ENCODE assay signal across 8 cellular contexts in the genomic region with DNA sequence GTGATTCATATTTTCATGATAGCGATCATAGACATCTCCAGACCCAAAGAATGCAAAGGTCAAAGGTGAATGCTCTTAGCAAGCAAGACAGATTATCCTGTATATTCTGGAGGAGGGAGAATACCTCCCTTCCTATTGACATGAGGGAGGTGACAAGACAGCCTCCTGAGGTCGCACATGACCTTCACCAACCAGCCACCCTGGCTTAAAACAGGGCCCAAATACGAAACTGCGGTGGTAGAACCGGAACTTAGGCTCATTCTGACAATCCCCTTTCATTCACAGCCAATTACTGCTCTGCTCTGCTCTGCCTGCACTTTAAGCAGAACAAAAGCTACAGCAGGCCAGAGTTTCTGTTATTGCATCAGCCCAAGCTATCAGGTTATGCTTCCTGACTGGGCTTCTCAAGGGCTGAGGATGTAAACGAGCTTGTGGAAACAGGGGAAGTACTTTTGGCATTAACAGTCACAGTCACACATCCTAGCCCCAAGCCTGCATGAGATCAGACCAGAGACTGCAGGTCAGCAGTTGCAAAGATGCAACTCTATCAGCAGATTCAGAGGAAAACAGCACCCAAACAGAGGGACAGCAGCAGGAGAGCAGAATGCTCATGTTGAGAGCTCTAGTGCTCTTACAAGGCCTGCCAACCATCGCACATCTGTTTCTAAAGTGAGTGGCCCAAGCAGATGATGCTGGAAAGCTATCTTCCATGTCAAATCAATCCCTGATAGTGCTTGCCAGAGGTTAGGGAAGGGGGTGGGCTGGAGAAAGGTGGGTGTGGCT. TPM values are rescaled to one million over a fixed set of nuclear protein-coding genes. Genes with fewer than 3 reads are reported as not detected.
A peak's percentile ranks its signal among the peaks of the same experiment; 100 is the strongest.
DNase-seq lines count a peak whose midpoint lies in the region; ATAC-seq, FAIRE-seq and TF ChIP-seq lines count a peak whose summit lies in the region.

No MANE protein-coding gene starts in this region.

- H2AFZ ChIP-seq in HepG2 (ENCODE audit: low read length) = no peak overlapping the region

- peak; percentile 97 for FAIRE-seq in HepG2 (lab: Jason Lieb, UNC)

- DNase-seq in stimulated activated naive CD4-positive, alpha-beta T cell treated with Interleukin-2 at 50 U/mL for 16 hours (lab: John Stamatoyannopoulos, UW) = peak; percentile 24
- DNase-seq in stimulated activated naive CD4-positive, alpha-beta T cell (lab: John Stamatoyannopoulos, UW) = no peak
- DNase-seq in HuH-7 (ENCODE audit: low spot score) = peak; percentile 3
- DNase-seq in activated CD4-positive, alpha-beta T cell treated with anti-CD3 and anti-CD28 coated beads, Interleukin-2, amount 50 U/mL, for 48 hours = peak; percentile 14 to 27
- DNase-seq in HepG2 (ENCODE audit: low spot score) = peak; percentile 65
- DNase-seq in AG08395 (ENCODE audit: low spot score) = no peak
- no peak for DNase-seq in G401 (ENCODE audit: low spot score)
- no peak for DNase-seq in NCI-H1092 (lab: John Stamatoyannopoulos, UW)

- H3K27me3 ChIP-seq in HepG2 (ENCODE audit: control insufficient read depth in 1 of 2, insufficient read depth in 2 of 2, low read length in 2 of 2) = no peaks in the 10 kb centered on the region

- TF ChIP-seq CTCF in HepG2 (CRISPR knock-in tag; IDR thresholded peaks at IDR 0.05) = no peak; the same call in 1 of the 2 replicates

- no peaks in the 10 kb centered on the region for H3K36me3 ChIP-seq in HepG2 (replicated peaks in 1 of 2; ENCODE audit: control insufficient read depth in 1 of 2, insufficient read depth in 2 of 2, low read length in 2 of 2)

- TF ChIP-seq EP300 in HepG2 (IDR thresholded peaks at IDR 0.05; ENCODE audit: low read depth in 2 of 2, low read length in 2 of 2) (no peak), HepG2 (CRISPR knock-in tag; IDR thresholded peaks at IDR 0.05; ENCODE audit: borderline replicate concordance) (no peak)

- peaks cover 53% of the 10 kb centered on the region for H3K4me1 ChIP-seq in HepG2 (ENCODE audit: insufficient read depth, low read length)

- ATAC-seq in HepG2 = peak; percentile 84

- no peaks in the 10 kb centered on the region for H3K79me2 ChIP-seq in HepG2 (ENCODE audit: insufficient read depth, low read length)

- peak overlapping the region; percentile 80 for H3K27ac ChIP-seq in HepG2 (ENCODE audit: extremely low read length, insufficient read depth, low read length)

- in situ Hi-C loops in HepG2 (cut with HindIII; ENCODE audit: extremely low pct_ligation_motif_present, low pct_unique_long_range_greater_than_20kb) = no loop called here
- in situ Hi-C loops in G401 (cut with HindIII; ENCODE audit: low sequenced_read_pairs) = no loop called here

- intact Hi-C loops in HepG2 (cut with micrococcal nuclease; ENCODE audit: unreplicated experiment) = no loop called here

- H3K9ac ChIP-seq in HepG2 (ENCODE audit: insufficient read depth, low read depth, low read length) = peak overlapping the region; percentile 56

- TF ChIP-seq POLR2A in HepG2 (IDR thresholded peaks at IDR 0.05; ENCODE audit: insufficient read depth in 1 of 2, low read depth in 2 of 2, low read length in 2 of 2) = no peak; a peak in 1 of 4 replicates

- 7% methylated on average over 3 of the region's 7 CpGs for WGBS in HepG2 (ENCODE audit: low lambda C conversion rate)

- H3K4me2 ChIP-seq in HepG2 (ENCODE audit: low read depth, low read length) = peak overlapping the region; percentile 68

- no peak for TF ChIP-seq RAD21 in HepG2 (CRISPR knock-in tag; IDR thresholded peaks at IDR 0.05)

- CTCF ChIA-PET in HepG2 (lab: Yijun Ruan, JAX; ENCODE audit: low intra/inter-chr PET ratio, low total read pairs) = no interaction called here

- no peaks in the 10 kb centered on the region for H3K9me3 ChIP-seq in HepG2 (ENCODE audit: low read length)

- H4K20me1 ChIP-seq in HepG2 (ENCODE audit: insufficient read depth, low read length) = no peaks in the 10 kb centered on the region

- POLR2A ChIA-PET in HepG2 (lab: Yijun Ruan, JAX) = interaction anchor here (0.7 to 1.1 kb wide), 4 partner anchors 10 to 322 kb away, joined by 3 read pairs; a partner anchor contains a TSS

- BruUV-seq in HepG2 (replicated peaks; lab: Mats Ljungman, UMichigan) = no TSS peak

- peak overlapping the region in 1 of 3 experiments; percentile 33; a peak in 1 of 6 replicates for H3K4me3 ChIP-seq in HepG2 (replicated peaks in 1 of 3; ENCODE audit: insufficient read depth in 1 of 3, low read depth in 2 of 3, low read length in 3 of 3)

TF ChIP-seq in HepG2, 621 proteins besides CTCF, POLR2A, EP300 and RAD21 (continues in another document):
- TF ChIP-seq TBX2 (CRISPR knock-in tag; IDR thresholded peaks at IDR 0.05; ENCODE audit: borderline replicate concordance) (peak; percentile 23; the same call in 1 of the 2 replicates), GABPA (IDR thresholded peaks at IDR 0.05; ENCODE audit: low read depth, low read length) (no peak), GABPA (CRISPR knock-in tag; IDR thresholded peaks at IDR 0.05; ENCODE audit: low read depth) (peak; percentile 47; the same call in 1 of the 2 replicates), MZF1 (CRISPR knock-in tag; IDR thresholded peaks at IDR 0.05; ENCODE audit: borderline replicate concordance) (no peak), MED1 (CRISPR knock-in tag; IDR thresholded peaks at IDR 0.05) (peak; percentile 51), PHF21A (CRISPR knock-in tag; IDR thresholded peaks at IDR 0.05) (no peak)
- TF ChIP-seq, protein P1, sequence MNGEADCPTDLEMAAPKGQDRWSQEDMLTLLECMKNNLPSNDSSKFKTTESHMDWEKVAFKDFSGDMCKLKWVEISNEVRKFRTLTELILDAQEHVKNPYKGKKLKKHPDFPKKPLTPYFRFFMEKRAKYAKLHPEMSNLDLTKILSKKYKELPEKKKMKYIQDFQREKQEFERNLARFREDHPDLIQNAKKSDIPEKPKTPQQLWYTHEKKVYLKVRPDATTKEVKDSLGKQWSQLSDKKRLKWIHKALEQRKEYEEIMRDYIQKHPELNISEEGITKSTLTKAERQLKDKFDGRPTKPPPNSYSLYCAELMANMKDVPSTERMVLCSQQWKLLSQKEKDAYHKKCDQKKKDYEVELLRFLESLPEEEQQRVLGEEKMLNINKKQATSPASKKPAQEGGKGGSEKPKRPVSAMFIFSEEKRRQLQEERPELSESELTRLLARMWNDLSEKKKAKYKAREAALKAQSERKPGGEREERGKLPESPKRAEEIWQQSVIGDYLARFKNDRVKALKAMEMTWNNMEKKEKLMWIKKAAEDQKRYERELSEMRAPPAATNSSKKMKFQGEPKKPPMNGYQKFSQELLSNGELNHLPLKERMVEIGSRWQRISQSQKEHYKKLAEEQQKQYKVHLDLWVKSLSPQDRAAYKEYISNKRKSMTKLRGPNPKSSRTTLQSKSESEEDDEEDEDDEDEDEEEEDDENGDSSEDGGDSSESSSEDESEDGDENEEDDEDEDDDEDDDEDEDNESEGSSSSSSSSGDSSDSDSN (CRISPR knock-in tag; IDR thresholded peaks at IDR 0.05) = 0 out of 2 replicates have a peak, but pooled peaks have one; percentile 28
- TF ChIP-seq, protein P2, sequence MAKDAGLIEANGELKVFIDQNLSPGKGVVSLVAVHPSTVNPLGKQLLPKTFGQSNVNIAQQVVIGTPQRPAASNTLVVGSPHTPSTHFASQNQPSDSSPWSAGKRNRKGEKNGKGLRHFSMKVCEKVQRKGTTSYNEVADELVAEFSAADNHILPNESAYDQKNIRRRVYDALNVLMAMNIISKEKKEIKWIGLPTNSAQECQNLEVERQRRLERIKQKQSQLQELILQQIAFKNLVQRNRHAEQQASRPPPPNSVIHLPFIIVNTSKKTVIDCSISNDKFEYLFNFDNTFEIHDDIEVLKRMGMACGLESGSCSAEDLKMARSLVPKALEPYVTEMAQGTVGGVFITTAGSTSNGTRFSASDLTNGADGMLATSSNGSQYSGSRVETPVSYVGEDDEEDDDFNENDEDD (CRISPR knock-in tag; IDR thresholded peaks at IDR 0.05; ENCODE audit: borderline replicate concordance) = no peak

RNA-seq across cellular contexts. Expression of a gene that starts 51.2 kb away (rescaled TPM):
- total RNA-seq in HepG2 (2016; rRNA removed; fragmentation: Illumina TruSeq; extraction: Trizol) = 3.4 and 3.9 TPM in 2 replicates
- total RNA-seq in HepG2 (2016; cell fraction: cytosol; rRNA removed; fragmentation: Illumina TruSeq; extraction: Trizol; ENCODE audit: low read depth) = 3.3 and 3.9 TPM in 2 replicates
- total RNA-seq in HepG2 (2016; cell fraction: insoluble cytoplasmic fraction; rRNA removed; fragmentation: Illumina TruSeq; extraction: Trizol) = 2.9 and 4.0 TPM in 2 replicates
- total RNA-seq in HepG2 (2016; cell fraction: membrane; rRNA removed; fragmentation: Illumina TruSeq; extraction: Trizol) = 2.4 and 2.6 TPM in 2 replicates
- total RNA-seq in HepG2 (2016; cell fraction: nucleus; rRNA removed; fragmentation: Illumina TruSeq; extraction: Trizol) = 3.2 and 3.3 TPM in 2 replicates
- polyA plus RNA-seq in HepG2 (2011; rRNA removed) = 6.4 and 7.6 TPM in 2 replicates
- polyA plus RNA-seq in HepG2 (2011; cell fraction: cytosol; rRNA removed) = 4.1 and 4.8 TPM in 2 replicates
- polyA plus RNA-seq in HepG2 (2011; cell fraction: nucleus; rRNA removed) = 11.2 and 11.9 TPM in 2 replicates
- polyA plus RNA-seq in HepG2 (2012) = 2.9 and 3.3 TPM in 2 replicates
- 0.37 and 0.47 TPM in 2 replicates for polyA plus RNA-seq in HepG2 (2016; cell fraction: cytosol; fragmentation: Illumina TruSeq; extraction: Trizol; ENCODE audit: low read depth)
- 2.8 and 3.0 TPM in 2 replicates for polyA plus RNA-seq in HepG2 (2016; cell fraction: insoluble cytoplasmic fraction; fragmentation: Illumina TruSeq; extraction: Trizol; ENCODE audit: low read depth)
- polyA plus RNA-seq in HepG2 (2016; cell fraction: membrane; fragmentation: Illumina TruSeq; extraction: Trizol; ENCODE audit: low read depth) = 0.81 and 0.82 TPM in 2 replicates
- polyA plus RNA-seq in HepG2 (2016; cell fraction: nucleus; fragmentation: Illumina TruSeq; extraction: Trizol; ENCODE audit: insufficient read depth, low read depth) = 8.2 and 11.1 TPM in 2 replicates
- 4.0 and 5.5 TPM in 2 replicates for polyA minus RNA-seq in HepG2 (2011; rRNA and poly(A)+ RNA removed; ENCODE audit: low replicate concordance)
- 2.2 and 3.0 TPM in 2 replicates for polyA minus RNA-seq in HepG2 (2011; cell fraction: cytosol; rRNA and poly(A)+ RNA removed)
- polyA minus RNA-seq in HepG2 (2011; cell fraction: nucleus; rRNA and poly(A)+ RNA removed) = 7.3 and 8.0 TPM in 2 replicates
- 1.5 and 2.5 TPM in 2 replicates for total RNA-seq in G401 (2014; rRNA removed; shearing (Covaris generic))

Comparison
In these comparisons a context has a peak if more than half of its experiments do, and no peak if none do; other contexts are left out.
1. DNase-seq: peak in stimulated activated naive CD4-positive, alpha-beta T cell treated with Interleukin-2 at 50 U/mL for 16 hours (single experiment), HuH-7 (single experiment), activated CD4-positive, alpha-beta T cell treated with anti-CD3 and anti-CD28 coated beads, Interleukin-2, amount 50 U/mL, for 48 hours (2 of 2) and HepG2 (single experiment); none in stimulated activated naive CD4-positive, alpha-beta T cell (0 of 6), AG08395 (single experiment), G401 (single experiment) and NCI-H1092 (single experiment).